1 cellular context compared by ENCODE assay signal in the genomic region with DNA sequence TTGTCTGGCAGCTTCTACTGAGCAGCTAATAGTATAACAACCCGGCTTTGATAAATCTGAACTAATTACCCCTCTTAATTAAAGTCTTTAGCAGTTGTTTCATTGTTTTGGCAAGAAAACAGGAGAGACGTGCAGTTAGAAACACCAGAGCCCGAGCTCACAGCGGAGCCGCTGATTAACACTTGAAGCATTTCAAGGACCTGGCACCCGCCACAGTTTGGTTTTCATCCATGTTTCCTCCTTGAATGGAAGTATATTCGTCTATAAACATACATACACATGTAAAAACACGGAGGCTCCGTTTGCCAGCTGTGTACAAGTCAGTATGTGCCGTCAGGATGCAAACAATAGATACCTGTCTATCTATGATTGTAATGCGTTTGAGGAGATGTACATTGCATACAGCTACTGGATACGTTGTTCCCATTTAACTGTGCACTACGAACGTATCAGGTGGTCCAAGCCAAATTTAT.
TF ChIP-seq lines count a peak whose summit lies in the region.

No MANE protein-coding gene starts in this region.

TF ChIP-seq in H1, 55 proteins besides CTCF, POLR2A, EP300 and RAD21:
- TF ChIP-seq SUZ12 (IDR thresholded peaks at IDR 0.05; ENCODE audit: low read length) (peak; percentile 73; the same call in 1 of the 2 replicates), EZH2 (IDR thresholded peaks at IDR 0.05; ENCODE audit: low read depth, low read length, severe bottlenecking) (peak; percentile 56), HDAC2 (IDR thresholded peaks at IDR 0.05; ENCODE audit: borderline replicate concordance in 1 of 2, low read depth in 2 of 2, low read length in 2 of 2) (no peak), TAF7 (optimal IDR thresholded peaks at IDR 0.05; ENCODE audit: borderline replicate concordance, low read depth, low read length) (no peak), RNF2 (IDR thresholded peaks at IDR 0.05; ENCODE audit: borderline replicate concordance, low read depth, low read length, missing control alignments, poor library complexity, severe bottlenecking) (peak; percentile 80)
